12 cellular contexts compared by ENCODE assay signal in the genomic region with DNA sequence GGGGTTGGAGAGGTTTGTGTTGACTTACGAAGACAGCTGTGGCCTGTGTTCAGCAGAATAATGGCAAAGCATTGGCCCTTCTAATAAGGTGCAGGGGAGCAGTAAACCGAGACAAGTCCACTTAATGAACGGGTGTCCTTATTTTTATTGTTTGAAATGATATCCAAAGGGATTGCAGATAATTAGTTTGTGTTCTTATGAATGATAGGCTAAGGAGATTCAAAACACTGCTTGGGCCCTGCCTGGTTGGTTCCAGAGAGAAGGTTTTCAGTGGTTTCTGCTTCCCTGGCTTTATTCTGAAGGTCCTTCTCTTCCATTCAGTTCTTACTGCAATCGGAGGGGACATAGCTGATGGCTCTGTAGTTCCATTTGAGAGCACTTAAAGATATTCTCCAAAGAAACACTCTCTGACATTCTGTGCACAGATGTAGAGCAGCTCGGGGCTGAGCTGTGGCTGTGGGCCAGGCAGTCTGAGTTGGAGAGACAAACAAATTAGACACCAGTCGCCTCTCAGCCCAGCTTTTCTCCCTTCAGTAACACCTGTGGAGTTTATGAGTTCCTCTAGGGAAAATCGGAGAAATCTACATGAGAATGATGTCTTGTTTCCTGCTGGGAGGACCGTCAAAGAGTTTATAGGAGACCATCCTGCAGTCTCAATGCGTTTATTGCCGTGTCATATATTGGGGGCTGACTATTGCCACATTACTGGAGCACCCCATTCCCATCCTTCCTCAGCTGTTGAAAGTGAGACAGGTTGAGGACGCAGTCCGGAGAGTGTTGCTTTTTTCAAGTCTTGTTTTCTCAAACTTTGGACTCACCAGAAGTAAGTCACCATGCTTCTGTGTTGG. TPM values are rescaled to one million over a fixed set of nuclear protein-coding genes. Genes with fewer than 3 reads are reported as not detected.
DNase-seq lines count a peak whose midpoint lies in the region; ATAC-seq and TF ChIP-seq lines count a peak whose summit lies in the region.
"Had no signal": no experiment of that assay in that cellular context is flagged by ENCODE, and none has a peak within 500 bp of the region (broad histone marks: within the 10 kb centered on the region; RNA-seq: fewer than 3 reads in every experiment).

No MANE protein-coding gene starts in this region.

- H3K4me2 ChIP-seq in OCI-LY1 (ENCODE audit: low read length) = no peak overlapping the region; the same call in 1 of the 2 replicates
- H3K4me2 ChIP-seq: A549 had no signal

- no peak for DNase-seq in Right ventricle myocardium inferior (ENCODE audit: missing footprints)
- no peak for DNase-seq in cardiac septum (ENCODE audit: low spot score)
- peak; percentile 30 for DNase-seq in left kidney (ENCODE audit: low read depth, low spot score)
- DNase-seq in activated CD4-positive, alpha-beta T cell treated with anti-CD3 and anti-CD28 coated beads, Interleukin-2, amount 10 ng/mL, durations not matched to agents 24 days and 14 days = no peak
- DNase-seq in activated naive CD4-positive, alpha-beta T cell (lab: John Stamatoyannopoulos, UW) = no peak
- no peak for DNase-seq in T-helper 17 cell
- DNase-seq: dermis blood vessel endothelial cell, small intestine, T-helper 2 cell had no signal

- H3K36me3 ChIP-seq in OCI-LY1 (ENCODE audit: insufficient read depth, low read length) = no peaks in the 10 kb centered on the region

- intact Hi-C loops in Right ventricle myocardium inferior (cut with DNase I) = loop anchor here (2.0 to 5.0 kb wide), 2 partner anchors 18 to 43 kb away; no protein-coding TSS in a partner anchor
- intact Hi-C loops in cardiac septum (cut with DNase I) = no loop called here
- intact Hi-C loops in activated CD4-positive, alpha-beta T cell treated with anti-CD3 and anti-CD28 coated beads, Interleukin-2, amount 10 ng/mL, durations not matched to agents 24 days and 14 days (cut with micrococcal nuclease) = no loop called here

- H3K27ac Mint-ChIP-seq in activated CD4-positive, alpha-beta T cell treated with anti-CD3 and anti-CD28 coated beads, Interleukin-2, amount 10 ng/mL, durations not matched to agents 24 days and 14 days = no peak overlapping the region
- no peak overlapping the region for H3K27ac Mint-ChIP-seq in T-helper 17 cell

- no peak overlapping the region for H3K4me3 ChIP-seq in OCI-LY1 (ENCODE audit: low read depth, low read length, poor library complexity, severe bottlenecking)
- H3K4me3 ChIP-seq: A549 had no signal

- ATAC-seq in Right ventricle myocardium inferior (peak; percentile 55), T-helper 17 cell (no peak), GM21390 (IDR thresholded peaks at IDR 0.05; ENCODE audit: unreplicated experiment) (no peak)

- H3K4me1 Mint-ChIP-seq in activated CD4-positive, alpha-beta T cell treated with anti-CD3 and anti-CD28 coated beads, Interleukin-2, amount 10 ng/mL, durations not matched to agents 24 days and 14 days = no peaks in the 10 kb centered on the region
- H3K4me1 Mint-ChIP-seq in T-helper 17 cell = no peaks in the 10 kb centered on the region

- H3K27me3 Mint-ChIP-seq in activated CD4-positive, alpha-beta T cell treated with anti-CD3 and anti-CD28 coated beads, Interleukin-2, amount 10 ng/mL, durations not matched to agents 24 days and 14 days = peaks cover 13% of the 10 kb centered on the region
- peaks cover 55% of the 10 kb centered on the region for H3K27me3 Mint-ChIP-seq in T-helper 17 cell

- H3K9ac ChIP-seq in OCI-LY1 (ENCODE audit: low read length) = no peak overlapping the region; the same call in 1 of the 2 replicates

- H3K4me1 ChIP-seq in OCI-LY1 (ENCODE audit: insufficient read depth, low read length, severe bottlenecking) = peaks cover 40% of the 10 kb centered on the region
- H3K4me1 ChIP-seq: A549 had no signal

- no peaks in the 10 kb centered on the region for H3F3A ChIP-seq in OCI-LY1 (ENCODE audit: insufficient read depth, low read length)

- H3K27me3 ChIP-seq in OCI-LY1 (ENCODE audit: insufficient read depth, low read length) = no peaks in the 10 kb centered on the region

- H3K9me2 ChIP-seq in OCI-LY1 (ENCODE audit: low read depth, low read length) = no peaks in the 10 kb centered on the region

- peak overlapping the region; percentile 88 for H3K27ac ChIP-seq in OCI-LY1 (ENCODE audit: low read depth, low read length, poor library complexity, severe bottlenecking)

- no peaks in the 10 kb centered on the region for H3K36me3 Mint-ChIP-seq in activated CD4-positive, alpha-beta T cell treated with anti-CD3 and anti-CD28 coated beads, Interleukin-2, amount 10 ng/mL, durations not matched to agents 24 days and 14 days (ENCODE audit: low read depth)
- peaks cover 3% of the 10 kb centered on the region for H3K36me3 Mint-ChIP-seq in T-helper 17 cell (ENCODE audit: low read depth)

- H2AFZ ChIP-seq in OCI-LY1 (ENCODE audit: low read length) = no peak overlapping the region

- H3K9me3 ChIP-seq in OCI-LY1 (ENCODE audit: low read length) (no peaks in the 10 kb centered on the region), T-helper 17 cell (ENCODE audit: control insufficient read depth, low read length, poor library complexity, severe bottlenecking) (no peaks in the 10 kb centered on the region)
- H3K9me3 ChIP-seq: A549 had no signal

- H4K20me1 ChIP-seq in OCI-LY1 (ENCODE audit: insufficient read depth, low read length) = no peaks in the 10 kb centered on the region

- H3K79me2 ChIP-seq in OCI-LY1 (ENCODE audit: insufficient read depth, low read length) = no peaks in the 10 kb centered on the region

- no peaks in the 10 kb centered on the region for H3K9me3 Mint-ChIP-seq in activated CD4-positive, alpha-beta T cell treated with anti-CD3 and anti-CD28 coated beads, Interleukin-2, amount 10 ng/mL, durations not matched to agents 24 days and 14 days

- H3K4me3 Mint-ChIP-seq in activated CD4-positive, alpha-beta T cell treated with anti-CD3 and anti-CD28 coated beads, Interleukin-2, amount 10 ng/mL, durations not matched to agents 24 days and 14 days = no peak overlapping the region
- no peak overlapping the region for H3K4me3 Mint-ChIP-seq in T-helper 17 cell

- TF ChIP-seq CTCF in OCI-LY1 (IDR thresholded peaks at IDR 0.05; ENCODE audit: low read length) = no peak

RNA-seq across cellular contexts. Expression of a gene that starts 6.5 kb away (rescaled TPM):
- total RNA-seq in Right ventricle myocardium inferior = 11.4 TPM
- total RNA-seq in cardiac septum = 2.9 TPM
- 0.05 and 0.24 TPM in 2 replicates for total RNA-seq in activated CD4-positive, alpha-beta T cell treated with anti-CD3 and anti-CD28 coated beads, Interleukin-2, amount 10 ng/mL, durations not matched to agents 24 days and 14 days
- total RNA-seq in T-helper 17 cell = 1 to 10 TPM in 1 of 2 donors, under 1 TPM in 1; 0.15 to 1.1 TPM
